ENCODE assay signal across 9 cellular contexts in genomic region chr18:12420831-12421421, GRCh38. TPM values are rescaled to one million over a fixed set of nuclear protein-coding genes. Genes with fewer than 3 reads are reported as not detected.
DNase-seq lines count a peak whose midpoint lies in the region; ATAC-seq, FAIRE-seq and TF ChIP-seq lines count a peak whose summit lies in the region.
"Had no signal": no experiment of that assay in that cellular context is flagged by ENCODE, and none has a peak within 500 bp of the region (broad histone marks: within the 10 kb centered on the region; RNA-seq: fewer than 3 reads in every experiment).

No MANE protein-coding gene starts in this region.

- DNase-seq in DMS79 (lab: John Stamatoyannopoulos, UW) (peak; percentile 80), MV-4-11 (lab: John Stamatoyannopoulos, UW) (peak; percentile 16), kidney epithelial cell (ENCODE audit: low read depth) (no peak), GM12892 (ENCODE audit: insufficient read length) (no peak)

- H3K4me3 ChIP-seq in kidney epithelial cell (ENCODE audit: low read depth, low read length) = peak overlapping the region; percentile 20

- H3K9me3 Mint-ChIP-seq in activated naive CD8-positive, alpha-beta T cell (ENCODE audit: low read depth) = no peaks in the 10 kb centered on the region

- H3K4me3 Mint-ChIP-seq in activated naive CD8-positive, alpha-beta T cell = peak overlapping the region; percentile 80

- H3K36me3 Mint-ChIP-seq in activated naive CD8-positive, alpha-beta T cell = no peaks in the 10 kb centered on the region

- peak overlapping the region; percentile 75 for H3K27ac Mint-ChIP-seq in activated naive CD8-positive, alpha-beta T cell

- no peak for TF ChIP-seq POLR2A in GM12892 (IDR thresholded peaks at IDR 0.05; ENCODE audit: low read depth, low read length)

- no peak for FAIRE-seq in GM12892 (lab: Jason Lieb, UNC)
- FAIRE-seq: endothelial cell of umbilical vein had no signal

- peaks cover 9% of the 10 kb centered on the region for H3K4me1 Mint-ChIP-seq in activated naive CD8-positive, alpha-beta T cell (ENCODE audit: low read depth)

- no peaks in the 10 kb centered on the region for H3K36me3 ChIP-seq in kidney epithelial cell (ENCODE audit: control insufficient read depth, insufficient read depth, low read length)

- TF ChIP-seq CTCF in kidney epithelial cell (IDR thresholded peaks at IDR 0.05; ENCODE audit: insufficient read depth, low read length, poor library complexity, severe bottlenecking) = no peak

- H3K27me3 ChIP-seq in kidney epithelial cell (ENCODE audit: control insufficient read depth, insufficient read depth, low read length) = no peaks in the 10 kb centered on the region

- H3K27me3 Mint-ChIP-seq in activated naive CD8-positive, alpha-beta T cell = no peaks in the 10 kb centered on the region

- ATAC-seq in HG03342 (IDR thresholded peaks at IDR 0.05; ENCODE audit: unreplicated experiment) (no peak), HG02798 (IDR thresholded peaks at IDR 0.05; ENCODE audit: poor library complexity, unreplicated experiment) (no peak), HG02623 (IDR thresholded peaks at IDR 0.05; ENCODE audit: unreplicated experiment) (no peak)

RNA-seq across cellular contexts. Expression of gene PRELID3A, which starts 13.2 kb away (rescaled TPM):
- 4.3 and 8.6 TPM in 2 replicates for total RNA-seq in kidney epithelial cell
- polyA plus RNA-seq in GM12892 (2012; ENCODE audit: missing spikeins) = 6.8 TPM

RNA-seq across cellular contexts. Expression of gene AFG3L2, which starts 43.9 kb away (rescaled TPM):
- total RNA-seq in kidney epithelial cell = 37.8 and 50.2 TPM in 2 replicates
- polyA plus RNA-seq in GM12892 (2012; ENCODE audit: missing spikeins) = 46.2 TPM

Comparison
In these comparisons a context has a peak if more than half of its experiments do, and no peak if none do; other contexts are left out.
1. DNase-seq: peak in DMS79 (single experiment) and MV-4-11 (single experiment); none in kidney epithelial cell (single experiment) and GM12892 (single experiment).